Comparison of ENCODE assay signal across 8 cellular contexts in the genomic region with DNA sequence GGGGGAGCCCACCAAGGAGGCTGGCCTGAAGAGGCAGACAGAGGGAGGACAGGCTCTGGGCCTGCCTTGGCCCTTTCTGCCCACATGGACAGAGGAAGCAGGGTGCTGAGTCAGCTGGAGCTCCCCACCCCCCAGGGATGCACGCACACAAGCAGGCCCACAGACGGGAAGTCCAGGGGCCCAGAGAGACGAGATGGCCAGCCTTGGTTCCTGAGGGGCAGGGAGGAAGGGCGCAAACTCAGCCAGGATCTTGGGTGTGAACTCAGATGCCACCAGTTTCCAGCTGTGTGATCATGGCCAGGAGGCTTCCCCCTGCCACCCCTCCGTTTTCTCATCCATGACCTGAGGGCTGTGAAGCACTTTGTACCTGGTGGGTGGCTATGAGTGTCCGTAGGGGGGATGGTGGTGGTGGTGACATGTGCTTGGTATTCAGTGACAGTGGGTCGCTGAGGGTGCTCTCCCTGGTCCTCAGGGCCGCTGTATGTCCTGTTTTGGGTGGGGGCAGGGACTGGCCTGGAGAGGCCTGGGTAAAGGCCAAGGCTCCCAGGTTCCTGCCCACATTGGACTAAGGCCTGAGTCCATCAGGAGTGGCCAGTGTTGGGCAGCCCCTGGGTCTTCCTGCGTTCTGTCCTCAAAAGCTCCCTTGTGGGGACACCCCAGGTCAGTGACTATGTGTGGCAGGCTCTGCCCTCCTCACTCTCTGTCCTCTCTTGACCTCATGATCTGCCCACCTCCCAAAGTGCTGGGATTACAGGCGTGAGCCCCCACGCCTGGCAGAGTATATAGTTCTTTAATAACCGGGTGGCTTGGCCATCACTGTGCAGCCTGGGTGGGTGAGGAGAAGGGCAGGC. TPM values are rescaled to one million over a fixed set of nuclear protein-coding genes. Genes with fewer than 3 reads are reported as not detected.
DNase-seq lines count a peak whose midpoint lies in the region; ATAC-seq and TF ChIP-seq lines count a peak whose summit lies in the region.

No MANE protein-coding gene starts in this region.

- no peak for TF ChIP-seq CTCF in SK-N-SH (IDR thresholded peaks at IDR 0.05)
- TF ChIP-seq CTCF in neutrophil (IDR thresholded peaks at IDR 0.05): no peak

- peak overlapping the region in 6 of 7 donors; percentile 23 to 86 (median 49) for H3K4me3 Mint-ChIP-seq in CD8-positive, alpha-beta memory T cell

- H3K9me3 ChIP-seq in CD8-positive, alpha-beta memory T cell (ENCODE audit: low read length): no peaks in the 10 kb centered on the region
- H3K9me3 ChIP-seq in SK-N-SH: no peaks in the 10 kb centered on the region
- H3K9me3 ChIP-seq in neutrophil: no peaks in the 10 kb centered on the region

- no peaks in the 10 kb centered on the region for H3K27me3 ChIP-seq in CD8-positive, alpha-beta memory T cell (ENCODE audit: insufficient read depth, low read length, poor library complexity, severe bottlenecking)
- H3K27me3 ChIP-seq in SK-N-SH (ENCODE audit: insufficient read depth) (no peaks in the 10 kb centered on the region), neutrophil (no peaks in the 10 kb centered on the region)

- no peak for DNase-seq in CD8-positive, alpha-beta memory T cell
- DNase-seq in SK-N-SH: no peak
- DNase-seq in erythroblast (lab: John Stamatoyannopoulos, UW): no peak
- DNase-seq in NCI-H2029 (lab: John Stamatoyannopoulos, UW): no peak
- no peak for DNase-seq in SK-N-DZ (ENCODE audit: low spot score)
- no peak for DNase-seq in NCI-H2029 treated with DMSO at 0.1 percent for 48 hours (lab: John Stamatoyannopoulos, UW)

- no peak overlapping the region for H3K27ac ChIP-seq in CD8-positive, alpha-beta memory T cell (ENCODE audit: low read depth, low read length)
- H3K27ac ChIP-seq in SK-N-SH (ENCODE audit: low read depth in 2 of 2, low read length in 1 of 2) (peak overlapping the region; percentile 49 to 94; a peak in 3 of 4 replicates), neutrophil (peak overlapping the region; percentile 98)

- no peaks in the 10 kb centered on the region for H3K27me3 Mint-ChIP-seq in CD8-positive, alpha-beta memory T cell

- no peak for TF ChIP-seq EP300 in SK-N-SH (IDR thresholded peaks at IDR 0.05; ENCODE audit: borderline replicate concordance in 1 of 2, low read depth in 1 of 2, low read length in 1 of 2)

- H3K4me2 ChIP-seq in SK-N-SH: peak overlapping the region; percentile 87

- H3K27ac Mint-ChIP-seq in CD8-positive, alpha-beta memory T cell: peak overlapping the region in 1 of 8 donors; percentile 33

- POLR2A ChIA-PET in CD8-positive, alpha-beta memory T cell (lab: Charles Lee): interaction anchor here (0.5 kb wide), 1 partner anchor 31 kb away, joined by 4 read pairs; no protein-coding TSS in a partner anchor
- POLR2A ChIA-PET in SK-N-SH (lab: Yijun Ruan, JAX): no interaction called here

- H3K4me1 Mint-ChIP-seq in CD8-positive, alpha-beta memory T cell: peaks cover 39 to 67% (median 41%) of the 10 kb centered on the region in 3 donors

- H3K79me2 ChIP-seq in SK-N-SH (ENCODE audit: insufficient read depth): peaks cover 7% of the 10 kb centered on the region; the same call in 1 of the 2 replicates

- WGBS in SK-N-SH (ENCODE audit: low lambda C conversion rate): 63% methylated on average over 10 of the region's 12 CpGs

- no peaks in the 10 kb centered on the region for H3K36me3 ChIP-seq in CD8-positive, alpha-beta memory T cell (ENCODE audit: insufficient read depth, low read length)
- H3K36me3 ChIP-seq in SK-N-SH (replicated peaks in 1 of 2; ENCODE audit: control insufficient read depth in 1 of 2, insufficient read depth in 2 of 2, low read length in 1 of 2): no peaks in the 10 kb centered on the region
- peaks cover 18% of the 10 kb centered on the region for H3K36me3 ChIP-seq in neutrophil

- no peaks in the 10 kb centered on the region for H3K9me3 Mint-ChIP-seq in CD8-positive, alpha-beta memory T cell

- no peak for TF ChIP-seq RAD21 in SK-N-SH (IDR thresholded peaks at IDR 0.05; ENCODE audit: low read length)

- peaks cover 47% of the 10 kb centered on the region for H3K4me1 ChIP-seq in CD8-positive, alpha-beta memory T cell (ENCODE audit: insufficient read depth, low read length)
- H3K4me1 ChIP-seq in SK-N-SH (ENCODE audit: control insufficient read depth in 1 of 2, insufficient read depth in 2 of 2, low read depth in 1 of 2, low read length in 1 of 2): peaks cover 31 to 76% of the 10 kb centered on the region in 2 experiments; a peak in 3 of 4 replicates
- H3K4me1 ChIP-seq in neutrophil (ENCODE audit: control insufficient read depth in 1 of 2, insufficient read depth in 1 of 2, low read depth in 1 of 2, low read length in 1 of 2): peaks cover 83 to 84% of the 10 kb centered on the region in 2 experiments

- peak overlapping the region; percentile 51 for H3K9ac ChIP-seq in SK-N-SH

- peak; percentile 23 for TF ChIP-seq POLR2A in erythroblast (IDR thresholded peaks at IDR 0.05; ENCODE audit: low read length)

- CTCF ChIA-PET in CD8-positive, alpha-beta memory T cell (lab: Charles Lee): interaction anchor here (1.0 kb wide), 1 partner anchor 31 kb away, joined by 3 read pairs; no protein-coding TSS in a partner anchor
- CTCF ChIA-PET in SK-N-SH (lab: Yijun Ruan, JAX): no interaction called here

- H3F3A ChIP-seq in SK-N-SH (replicated peaks; ENCODE audit: insufficient read depth): no peaks in the 10 kb centered on the region

- H3K4me3 ChIP-seq in CD8-positive, alpha-beta memory T cell (ENCODE audit: low read length): no peak overlapping the region
- H3K4me3 ChIP-seq in SK-N-SH (ENCODE audit: low read depth in 2 of 2, low read length in 1 of 2): peak overlapping the region; percentile 3 to 65; a peak in 3 of 4 replicates
- H3K4me3 ChIP-seq in neutrophil (ENCODE audit: low read depth in 1 of 2, low read length in 1 of 2): peak overlapping the region; percentile 80 to 92

- peak overlapping the region; percentile 51; the same call in 1 of the 2 replicates for H2AFZ ChIP-seq in SK-N-SH (ENCODE audit: low read depth)

- H3K36me3 Mint-ChIP-seq in CD8-positive, alpha-beta memory T cell: no peaks in the 10 kb centered on the region

- no peak for ATAC-seq in GM18498 (IDR thresholded peaks at IDR 0.05; ENCODE audit: unreplicated experiment)

- H3K9me2 ChIP-seq in SK-N-SH: no peaks in the 10 kb centered on the region

- H4K20me1 ChIP-seq in SK-N-SH (ENCODE audit: insufficient read depth): no peaks in the 10 kb centered on the region

TF ChIP-seq in SK-N-SH, 30 proteins besides CTCF, POLR2A, EP300 and RAD21 (continues in another document):
- TF ChIP-seq FOSL2 (IDR thresholded peaks at IDR 0.05; ENCODE audit: borderline replicate concordance, low read depth) (peak; percentile 17; the same call in 1 of the 2 replicates), FOXJ3 (CRISPR knock-in tag; IDR thresholded peaks at IDR 0.05) (peak; percentile 1; the same call in 1 of the 2 replicates), USF1 (IDR thresholded peaks at IDR 0.05; ENCODE audit: borderline replicate concordance, low read depth) (no peak), CHD2 (IDR thresholded peaks at IDR 0.05; ENCODE audit: low read length, partially characterized antibody) (peak; percentile 2), YY1 (IDR thresholded peaks at IDR 0.05; ENCODE audit: low read depth) (no peak), USF2 (IDR thresholded peaks at IDR 0.05; ENCODE audit: borderline replicate concordance, low read depth, low read length) (no peak), EZH2phosphoT487 (IDR thresholded peaks at IDR 0.05; ENCODE audit: borderline replicate concordance, low read depth) (no peak), POLR2AphosphoS5 (IDR thresholded peaks at IDR 0.05; ENCODE audit: low read depth, low read length) (no peak)

RNA-seq across cellular contexts. Expression of gene SH3BP2, which starts 2.0 kb away (rescaled TPM):
- 10 to 100 TPM; 68.8 to 75.4 TPM for total RNA-seq in CD8-positive, alpha-beta memory T cell
- polyA plus RNA-seq in CD8-positive, alpha-beta memory T cell: 35.7 TPM
- 25.2 and 26.8 TPM in 2 replicates for polyA plus RNA-seq in SK-N-SH (2012; rRNA removed)
- 5.6 and 8.5 TPM in 2 replicates for polyA plus RNA-seq in SK-N-SH (2012; cell fraction: cytosol; rRNA removed)
- polyA plus RNA-seq in SK-N-SH (2012; cell fraction: nucleus; rRNA removed): 132 and 143 TPM in 2 replicates
- polyA plus RNA-seq in SK-N-DZ (2014; cell fraction: cytosol; rRNA removed): 13.8 and 27.4 TPM in 2 replicates
- polyA plus RNA-seq in SK-N-DZ (2014; cell fraction: nucleus; rRNA removed): 99.4 and 107 TPM in 2 replicates

RNA-seq across cellular contexts. Expression of gene TNIP2, which starts 38.8 kb away (rescaled TPM):
- 10 to 100 TPM; 87.7 to 92.3 TPM for total RNA-seq in CD8-positive, alpha-beta memory T cell
- polyA plus RNA-seq in CD8-positive, alpha-beta memory T cell: 57.4 TPM
- polyA plus RNA-seq in SK-N-SH (2012; rRNA removed): 68.2 and 78.9 TPM in 2 replicates
- 47.4 and 57.1 TPM in 2 replicates for polyA plus RNA-seq in SK-N-SH (2012; cell fraction: cytosol; rRNA removed)
- 175 and 261 TPM in 2 replicates for polyA plus RNA-seq in SK-N-SH (2012; cell fraction: nucleus; rRNA removed)
- polyA plus RNA-seq in SK-N-DZ (2014; cell fraction: cytosol; rRNA removed): 19.7 and 22.6 TPM in 2 replicates
- polyA plus RNA-seq in SK-N-DZ (2014; cell fraction: nucleus; rRNA removed): 59.4 and 67.8 TPM in 2 replicates

RNA-seq across cellular contexts. Expression of gene ADD1, which starts 48.7 kb away (rescaled TPM):
- 100 to 1,000 TPM; 185 to 192 TPM for total RNA-seq in CD8-positive, alpha-beta memory T cell
- 217 TPM for polyA plus RNA-seq in CD8-positive, alpha-beta memory T cell
- polyA plus RNA-seq in SK-N-SH (2012; rRNA removed): 97.0 and 155 TPM in 2 replicates
- 100 and 114 TPM in 2 replicates for polyA plus RNA-seq in SK-N-SH (2012; cell fraction: cytosol; rRNA removed)
- 317 and 506 TPM in 2 replicates for polyA plus RNA-seq in SK-N-SH (2012; cell fraction: nucleus; rRNA removed)
- polyA plus RNA-seq in SK-N-DZ (2014; cell fraction: cytosol; rRNA removed): 101 and 103 TPM in 2 replicates
- polyA plus RNA-seq in SK-N-DZ (2014; cell fraction: nucleus; rRNA removed): 125 and 189 TPM in 2 replicates
